In the genomic region with DNA sequence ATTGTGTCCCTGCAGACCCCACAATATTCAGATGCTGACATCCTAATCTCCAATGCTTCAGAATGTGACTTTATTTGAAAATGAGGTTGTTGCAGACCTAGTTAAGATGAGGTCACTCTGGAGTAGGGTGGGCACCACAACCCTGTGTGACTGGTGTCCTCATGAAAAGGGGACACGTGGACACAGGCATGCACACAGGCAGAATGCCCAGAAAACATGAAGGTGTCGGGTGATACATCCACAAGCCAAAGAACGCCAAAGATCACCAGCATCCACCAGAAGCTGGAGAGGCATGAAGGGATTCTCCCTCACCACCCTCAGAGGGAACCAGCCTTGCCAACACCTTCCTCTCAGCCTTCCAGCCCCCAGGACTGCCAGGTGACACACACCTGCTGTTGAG, we compare ENCODE assay signal across 14 cellular contexts.
A peak's percentile ranks its signal among the peaks of the same experiment; 100 is the strongest.
DNase-seq lines count a peak whose midpoint lies in the region; ATAC-seq and TF ChIP-seq lines count a peak whose summit lies in the region.
"Had no signal": no experiment of that assay in that cellular context is flagged by ENCODE, and none has a peak within 500 bp of the region (broad histone marks: within the 10 kb centered on the region; RNA-seq: fewer than 3 reads in every experiment).

No MANE protein-coding gene starts in this region.

- peaks cover 6% of the 10 kb centered on the region for H3K9me1 ChIP-seq in IMR-90 (ENCODE audit: insufficient read depth, low read length)

- no peak overlapping the region for H4K8ac ChIP-seq in IMR-90 (ENCODE audit: low read depth in 2 of 2, low read length in 2 of 2)

- peak overlapping the region; percentile 57 for H3K14ac ChIP-seq in IMR-90 (replicated peaks; ENCODE audit: low read depth, low read length)

- no peak for ATAC-seq in IMR-90 (ENCODE audit: low read depth)
- ATAC-seq in heart right ventricle: peak; percentile 77 to 96 (median 85)
- ATAC-seq in right cardiac atrium: peak; percentile 80 to 88
- no peak for ATAC-seq in CD4-positive, alpha-beta T cell (ENCODE audit: poor library complexity)
- no peak for ATAC-seq in HG02610 (IDR thresholded peaks at IDR 0.05; ENCODE audit: unreplicated experiment)
- ATAC-seq: A549, HepG2 had no signal

- no peak overlapping the region for H3K4me2 ChIP-seq in IMR-90 (ENCODE audit: low read depth, low read length)
- H3K4me2 ChIP-seq: A549 had no signal

- H3K4me3 Mint-ChIP-seq in CD4-positive, alpha-beta T cell: no peak overlapping the region
- H3K4me3 Mint-ChIP-seq: H9 had no signal

- no peak for TF ChIP-seq POLR2A in IMR-90 (IDR thresholded peaks at IDR 0.05; ENCODE audit: low read depth, low read length)

- H3K9ac ChIP-seq in IMR-90 (ENCODE audit: low read depth, low read length): no peak overlapping the region

- H3K9me3 ChIP-seq in IMR-90 (ENCODE audit: control insufficient read depth, insufficient read depth, low read length) (no peaks in the 10 kb centered on the region), heart right ventricle (no peaks in the 10 kb centered on the region), right cardiac atrium (ENCODE audit: control insufficient read depth, low read length) (no peaks in the 10 kb centered on the region)
- H3K9me3 ChIP-seq in CD4-positive, alpha-beta T cell (ENCODE audit: control insufficient read depth, low read length): no peaks in the 10 kb centered on the region
- H3K9me3 ChIP-seq: A549 had no signal

- peaks cover 27% of the 10 kb centered on the region for H3K4me1 Mint-ChIP-seq in CD4-positive, alpha-beta T cell (ENCODE audit: low read depth)

- H3K56ac ChIP-seq in IMR-90 (ENCODE audit: extremely low read depth, insufficient read depth, low read length): no peak overlapping the region

- no peaks in the 10 kb centered on the region for H3K9me3 Mint-ChIP-seq in CD4-positive, alpha-beta T cell
- H3K9me3 Mint-ChIP-seq: H9 had no signal

- H3K4me1 ChIP-seq in IMR-90 (ENCODE audit: control insufficient read depth, insufficient read depth, low read length) (peaks cover 10% of the 10 kb centered on the region), heart right ventricle (peaks cover 0 to 35% (median 13%) of the 10 kb centered on the region in 9 donors), right cardiac atrium (ENCODE audit: control insufficient read depth, insufficient read depth, low read length) (peaks cover 4% of the 10 kb centered on the region)
- H3K4me1 ChIP-seq: A549 had no signal

- no peak for TF ChIP-seq RAD21 in IMR-90 (IDR thresholded peaks at IDR 0.05; ENCODE audit: low read length)

- H3K27me3 ChIP-seq in IMR-90 (ENCODE audit: control insufficient read depth, insufficient read depth, low read length) (no peaks in the 10 kb centered on the region), heart right ventricle (no peaks in the 10 kb centered on the region), right cardiac atrium (ENCODE audit: control insufficient read depth, insufficient read depth) (no peaks in the 10 kb centered on the region)
- H3K27me3 ChIP-seq in CD4-positive, alpha-beta T cell (ENCODE audit: control insufficient read depth, insufficient read depth, low read length): no peaks in the 10 kb centered on the region

- dilution Hi-C loops in IMR-90 (cut with HindIII; ENCODE audit: low sequenced_read_pairs, unreplicated experiment): no loop called here

- no peak overlapping the region for H3K23ac ChIP-seq in IMR-90 (ENCODE audit: low read depth, low read length)

- no peak overlapping the region for H2BK20ac ChIP-seq in IMR-90 (ENCODE audit: low read depth, low read length)

- TF ChIP-seq CTCF in C4-2B (conservative IDR thresholded peaks at IDR 0.05): no peak
- TF ChIP-seq CTCF in IMR-90 (conservative IDR thresholded peaks at IDR 0.05; ENCODE audit: low read depth, low read length): no peak
- TF ChIP-seq CTCF in heart right ventricle (IDR thresholded peaks at IDR 0.05): no peak
- no peak for TF ChIP-seq CTCF in CD4-positive, alpha-beta T cell (IDR thresholded peaks at IDR 0.05)

- WGBS in IMR-90 (ENCODE audit: extremely low coverage in 2 of 2, insufficient read length in 1 of 2), 2 experiments: no CpG with 5 or more reads among the region's 3 CpGs
- 56 to 59% methylated on average over 3 of the region's 3 CpGs for WGBS in heart right ventricle, 2 donors
- whole genome bisulfite sequencing in right cardiac atrium: 62% methylated on average over 3 of the region's 3 CpGs

- no peak overlapping the region for H4K5ac ChIP-seq in IMR-90 (ENCODE audit: low read depth, low read length)

- H3K4me3 ChIP-seq in IMR-90 (ENCODE audit: insufficient read depth, low read depth, low read length) (no peak overlapping the region), heart right ventricle (no peak overlapping the region), right cardiac atrium (ENCODE audit: low read length) (no peak overlapping the region)
- H3K4me3 ChIP-seq: A549 had no signal

- no peak overlapping the region for H2BK120ac ChIP-seq in IMR-90 (ENCODE audit: low read depth, low read length)

- H4K20me1 ChIP-seq in IMR-90 (ENCODE audit: insufficient read depth, low read length): no peaks in the 10 kb centered on the region

- H3K36me3 Mint-ChIP-seq in CD4-positive, alpha-beta T cell (ENCODE audit: low read depth): no peaks in the 10 kb centered on the region

- CTCF ChIA-PET in IMR-90 (lab: Yijun Ruan, JAX): no interaction called here
- CTCF ChIA-PET in CD4-positive, alpha-beta T cell (lab: Charles Lee): no interaction called here

- H3K36me3 ChIP-seq in IMR-90 (ENCODE audit: control insufficient read depth, insufficient read depth, low read length) (peaks cover 13% of the 10 kb centered on the region), heart right ventricle (no peaks in the 10 kb centered on the region)

- no peak overlapping the region for H3K18ac ChIP-seq in IMR-90 (ENCODE audit: low read depth, low read length)

- no peak overlapping the region for H4K91ac ChIP-seq in IMR-90 (ENCODE audit: insufficient read depth, low read depth, low read length)

- no peak overlapping the region for H3K27ac Mint-ChIP-seq in CD4-positive, alpha-beta T cell
- H3K27ac Mint-ChIP-seq: H9 had no signal

- H3K4ac ChIP-seq in IMR-90 (ENCODE audit: low read depth, low read length): no peak overlapping the region

- in situ Hi-C loops in IMR-90 (cut with MboI; ENCODE audit: low sequenced_read_pairs): no loop called here

- no peak overlapping the region for H2AK9ac ChIP-seq in IMR-90 (replicated peaks; ENCODE audit: low read depth, low read length, poor library complexity)

- peaks cover 29 to 53% of the 10 kb centered on the region in 2 experiments for H3K79me1 ChIP-seq in IMR-90 (ENCODE audit: low read depth in 1 of 2, low read length in 2 of 2)

- no TSS peak for BruUV-seq in IMR-90 (replicated peaks; lab: Mats Ljungman, UMichigan)

- H3K27me3 Mint-ChIP-seq in CD4-positive, alpha-beta T cell: no peaks in the 10 kb centered on the region

- peak overlapping the region; percentile 17; the same call in 1 of the 2 replicates for H2AK5ac ChIP-seq in IMR-90 (ENCODE audit: low read depth, low read length)

- DNase-seq in IMR-90 (no peak), heart right ventricle (peak; percentile 11 to 67), right cardiac atrium (peak; percentile 25 to 67 (median 64)), AML-193 (lab: John Stamatoyannopoulos, UW) (no peak), kidney glomerular epithelial cell (lab: John Stamatoyannopoulos, UW) (no peak)
- no peak for DNase-seq in CD4-positive, alpha-beta T cell
- DNase-seq: DMS 273 treated with DMSO at 0.1 percent for 48 hours, GDM1, GOT3, H9 had no signal

- intact Hi-C loops in IMR-90 (cut with micrococcal nuclease) (no loop called here), heart right ventricle (cut with DNase I) (no loop called here), right cardiac atrium (cut with DNase I) (no loop called here)
- intact Hi-C loops in CD4-positive, alpha-beta T cell (cut with DNase I, micrococcal nuclease): no loop called here

- no peak overlapping the region for H2AFZ ChIP-seq in IMR-90 (replicated peaks; ENCODE audit: low read length, poor library complexity)

- no peak overlapping the region for H2BK5ac ChIP-seq in IMR-90 (ENCODE audit: low read depth, low read length, poor library complexity, severe bottlenecking)

- POLR2A ChIA-PET in IMR-90 (lab: Charles Lee; ENCODE audit: unreplicated experiment): no interaction called here
- POLR2A ChIA-PET in CD4-positive, alpha-beta T cell (lab: Charles Lee): no interaction called here

- H2BK15ac ChIP-seq in IMR-90 (ENCODE audit: low read depth, low read length): no peak overlapping the region

- H3K27ac ChIP-seq in C4-2B (peak overlapping the region; percentile 35), IMR-90 (ENCODE audit: insufficient read depth, low read length) (no peak overlapping the region), heart right ventricle (peak overlapping the region in 5 of 10 donors; percentile 4 to 74 (median 51)), right cardiac atrium (ENCODE audit: low read length) (peak overlapping the region; percentile 96)
- H3K27ac ChIP-seq in CD4-positive, alpha-beta T cell (ENCODE audit: low read depth, low read length): no peak overlapping the region
- H3K27ac ChIP-seq: A549 had no signal

TF ChIP-seq in IMR-90, 13 proteins besides CTCF, POLR2A, EP300 and RAD21 (continues in another document):
- TF ChIP-seq CEBPB (IDR thresholded peaks at IDR 0.05; ENCODE audit: low read depth, low read length) (no peak), CHD1 (IDR thresholded peaks at IDR 0.05; ENCODE audit: low read depth, low read length) (no peak), RFX5 (IDR thresholded peaks at IDR 0.05; ENCODE audit: low read depth, low read length) (no peak), MXI1 (IDR thresholded peaks at IDR 0.05; ENCODE audit: borderline replicate concordance, low read depth, low read length) (no peak), SMC3 (IDR thresholded peaks at IDR 0.05; ENCODE audit: low read depth, low read length) (no peak), BHLHE40 (IDR thresholded peaks at IDR 0.05; ENCODE audit: low read depth, low read length) (no peak)
- TF ChIP-seq, protein P1, sequence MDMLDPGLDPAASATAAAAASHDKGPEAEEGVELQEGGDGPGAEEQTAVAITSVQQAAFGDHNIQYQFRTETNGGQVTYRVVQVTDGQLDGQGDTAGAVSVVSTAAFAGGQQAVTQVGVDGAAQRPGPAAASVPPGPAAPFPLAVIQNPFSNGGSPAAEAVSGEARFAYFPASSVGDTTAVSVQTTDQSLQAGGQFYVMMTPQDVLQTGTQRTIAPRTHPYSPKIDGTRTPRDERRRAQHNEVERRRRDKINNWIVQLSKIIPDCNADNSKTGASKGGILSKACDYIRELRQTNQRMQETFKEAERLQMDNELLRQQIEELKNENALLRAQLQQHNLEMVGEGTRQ (IDR thresholded peaks at IDR 0.05; ENCODE audit: low read depth, low read length): no peak
- TF ChIP-seq, protein P2, sequence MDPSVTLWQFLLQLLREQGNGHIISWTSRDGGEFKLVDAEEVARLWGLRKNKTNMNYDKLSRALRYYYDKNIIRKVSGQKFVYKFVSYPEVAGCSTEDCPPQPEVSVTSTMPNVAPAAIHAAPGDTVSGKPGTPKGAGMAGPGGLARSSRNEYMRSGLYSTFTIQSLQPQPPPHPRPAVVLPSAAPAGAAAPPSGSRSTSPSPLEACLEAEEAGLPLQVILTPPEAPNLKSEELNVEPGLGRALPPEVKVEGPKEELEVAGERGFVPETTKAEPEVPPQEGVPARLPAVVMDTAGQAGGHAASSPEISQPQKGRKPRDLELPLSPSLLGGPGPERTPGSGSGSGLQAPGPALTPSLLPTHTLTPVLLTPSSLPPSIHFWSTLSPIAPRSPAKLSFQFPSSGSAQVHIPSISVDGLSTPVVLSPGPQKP (IDR thresholded peaks at IDR 0.05; ENCODE audit: borderline replicate concordance, low read depth, low read length): no peak

Comparison
In these comparisons a context has a peak if more than half of its experiments do, and no peak if none do; other contexts are left out.
1. H3K27ac ChIP-seq: peak in C4-2B (single experiment) and right cardiac atrium (single experiment); none in IMR-90 (single experiment) and CD4-positive, alpha-beta T cell (single experiment).
2. ATAC-seq: peak in heart right ventricle (8 of 8) and right cardiac atrium (2 of 2); none in IMR-90 (single experiment), CD4-positive, alpha-beta T cell (single experiment) and HG02610 (single experiment).
3. DNase-seq: peak in heart right ventricle (2 of 2) and right cardiac atrium (3 of 3); none in IMR-90 (single experiment), CD4-positive, alpha-beta T cell (0 of 10), AML-193 (0 of 2) and kidney glomerular epithelial cell (single experiment).